In genomic region chr11:66188580-66188979, GRCh38 we compare ENCODE assay signal across 17 cellular contexts.
DNase-seq lines count a peak whose midpoint lies in the region; ATAC-seq, FAIRE-seq and TF ChIP-seq lines count a peak whose summit lies in the region.
"Had no signal": no experiment of that assay in that cellular context is flagged by ENCODE, and none has a peak within 500 bp of the region (broad histone marks: within the 10 kb centered on the region; RNA-seq: fewer than 3 reads in every experiment).

No MANE protein-coding gene starts in this region.

- H3K27me3 Mint-ChIP-seq in natural killer cell treated with Interleukin-12 subunit alpha and Interleukin-12 subunit beta and Interleukin-15 and Interleukin-18, amount 100 ng/mL, for 72 hours: no peaks in the 10 kb centered on the region

- no peaks in the 10 kb centered on the region for H3K27me3 ChIP-seq in MG63
- H3K27me3 ChIP-seq in bronchial epithelial cell (ENCODE audit: control insufficient read depth, insufficient read depth, low read length): no peaks in the 10 kb centered on the region
- no peaks in the 10 kb centered on the region for H3K27me3 ChIP-seq in left lung
- H3K27me3 ChIP-seq: heart left ventricle, ovary had no signal

- intact Hi-C loops in left lung (cut with DNase I): no loop called here

- FAIRE-seq in bronchial epithelial cell (lab: Jason Lieb, UNC): no peak

- peaks cover 26 to 39% of the 10 kb centered on the region in 2 donors for H3K4me1 Mint-ChIP-seq in natural killer cell treated with Interleukin-12 subunit alpha and Interleukin-12 subunit beta and Interleukin-15 and Interleukin-18, amount 100 ng/mL, for 72 hours (ENCODE audit: low read depth in 2 of 2)

- H3K36me3 ChIP-seq in MG63: no peaks in the 10 kb centered on the region
- no peaks in the 10 kb centered on the region for H3K36me3 ChIP-seq in bronchial epithelial cell (ENCODE audit: control insufficient read depth, insufficient read depth, low read length)
- H3K36me3 ChIP-seq in left lung: peaks cover 0 to 5% of the 10 kb centered on the region in 2 donors
- H3K36me3 ChIP-seq: ovary had no signal

- DNase-seq in EH (ENCODE audit: low read depth): peak; percentile 78
- peak; percentile 50 for DNase-seq in MG63
- peak; percentile 74 for DNase-seq in bronchial epithelial cell (ENCODE audit: low read depth)
- no peak for DNase-seq in left lung
- DNase-seq in natural killer cell treated with Interleukin-12 subunit alpha and Interleukin-12 subunit beta and Interleukin-15 and Interleukin-18, amount 100 ng/mL, for 72 hours (ENCODE audit: low spot score): no peak
- DNase-seq in T1000 (lab: John Stamatoyannopoulos, UW): no peak
- DNase-seq: activated CD4-positive, CD25-positive, alpha-beta regulatory T cell treated with anti-CD3 and anti-CD28 coated beads, Interleukin-2, amount 50 U/mL, for 72 hours; activated effector memory CD4-positive, alpha-beta T cell treated with Interleukin-2 at 50 U/mL for 16 hours; cortex of kidney; heart left ventricle; NCI-H510A treated with DMSO at 0.1 percent for 48 hours; ovary; SIG-M5; stimulated activated naive CD4-positive, alpha-beta T cell had no signal

- H3K4me1 ChIP-seq in left lung: no peaks in the 10 kb centered on the region

- ATAC-seq in left lung (peak; percentile 54), HG02852 (IDR thresholded peaks at IDR 0.05; ENCODE audit: unreplicated experiment) (no peak), HG03521 (IDR thresholded peaks at IDR 0.05; ENCODE audit: unreplicated experiment) (no peak)
- no peak for ATAC-seq in natural killer cell treated with Interleukin-12 subunit alpha and Interleukin-12 subunit beta and Interleukin-15 and Interleukin-18, amount 100 ng/mL, for 72 hours
- ATAC-seq: heart left ventricle had no signal

- no peak for TF ChIP-seq CTCF in bronchial epithelial cell (IDR thresholded peaks at IDR 0.05; ENCODE audit: insufficient read depth, low read length, severe bottlenecking)
- TF ChIP-seq CTCF in left lung (IDR thresholded peaks at IDR 0.05): no peak

- no peak overlapping the region for H3K27ac Mint-ChIP-seq in natural killer cell treated with Interleukin-12 subunit alpha and Interleukin-12 subunit beta and Interleukin-15 and Interleukin-18, amount 100 ng/mL, for 72 hours

- no peak overlapping the region for H3K27ac ChIP-seq in left lung
- H3K27ac ChIP-seq: heart left ventricle, ovary had no signal

- H3K4me3 ChIP-seq in MG63: no peak overlapping the region
- H3K4me3 ChIP-seq in bronchial epithelial cell (ENCODE audit: low read depth, low read length): no peak overlapping the region
- H3K4me3 ChIP-seq in left lung: no peak overlapping the region
- H3K4me3 ChIP-seq: heart left ventricle, lung, ovary had no signal

- no peaks in the 10 kb centered on the region for H3K9me3 ChIP-seq in MG63
- no peaks in the 10 kb centered on the region for H3K9me3 ChIP-seq in left lung
- H3K9me3 ChIP-seq: ovary had no signal

- no peaks in the 10 kb centered on the region for H3K36me3 Mint-ChIP-seq in natural killer cell treated with Interleukin-12 subunit alpha and Interleukin-12 subunit beta and Interleukin-15 and Interleukin-18, amount 100 ng/mL, for 72 hours

- H3K9me3 Mint-ChIP-seq in natural killer cell treated with Interleukin-12 subunit alpha and Interleukin-12 subunit beta and Interleukin-15 and Interleukin-18, amount 100 ng/mL, for 72 hours: no peaks in the 10 kb centered on the region

- no peak overlapping the region for H3K4me3 Mint-ChIP-seq in natural killer cell treated with Interleukin-12 subunit alpha and Interleukin-12 subunit beta and Interleukin-15 and Interleukin-18, amount 100 ng/mL, for 72 hours

Comparison
In these comparisons a context has a peak if more than half of its experiments do, and no peak if none do; other contexts are left out.
1. DNase-seq: peak in EH (single experiment), MG63 (single experiment) and bronchial epithelial cell (single experiment); none in left lung (0 of 2), natural killer cell treated with Interleukin-12 subunit alpha and Interleukin-12 subunit beta and Interleukin-15 and Interleukin-18, amount 100 ng/mL, for 72 hours (single experiment) and T1000 (single experiment).